Comparison of ENCODE assay signal across 11 cellular contexts in the genomic region with DNA sequence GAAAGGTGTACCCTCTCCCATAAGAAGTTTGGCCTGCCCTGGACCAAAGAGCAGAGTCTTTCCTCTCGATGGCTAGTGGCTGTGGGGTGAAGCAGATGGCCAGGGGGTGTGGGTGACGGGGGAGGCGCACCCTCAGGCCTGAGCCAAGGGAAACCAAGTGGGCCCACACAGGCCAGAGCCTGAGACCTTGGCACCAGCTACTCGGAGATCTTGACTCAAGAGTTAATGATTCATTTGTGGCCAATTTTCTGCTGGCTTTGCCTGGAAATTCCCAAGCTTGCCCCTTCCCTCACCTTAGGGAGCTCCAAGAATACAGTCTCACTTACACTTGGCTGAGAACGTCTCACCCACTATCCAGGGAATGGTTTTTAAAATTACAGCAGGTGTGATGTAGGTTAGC. TPM values are rescaled to one million over a fixed set of nuclear protein-coding genes. Genes with fewer than 3 reads are reported as not detected.
DNase-seq lines count a peak whose midpoint lies in the region; ATAC-seq and TF ChIP-seq lines count a peak whose summit lies in the region.
"Had no signal": no experiment of that assay in that cellular context is flagged by ENCODE, and none has a peak within 500 bp of the region (broad histone marks: within the 10 kb centered on the region; RNA-seq: fewer than 3 reads in every experiment).

No MANE protein-coding gene starts in this region.

- peaks cover 95 to 100% (median 100%) of the 10 kb centered on the region in 11 experiments for H4K20me1 ChIP-seq in BLaER1 treated with 17β-estradiol and CSF1 and Interleukin-3, amounts not matched to agents 10 nM and 100 nM
- H4K20me1 ChIP-seq in PC-3 (ENCODE audit: low read length) (peaks cover 29% of the 10 kb centered on the region), fibroblast of lung (ENCODE audit: control insufficient read depth, extremely low read depth, insufficient read depth, low read length) (peaks cover 3% of the 10 kb centered on the region)

- H3K36me3 Mint-ChIP-seq in osteocyte (ENCODE audit: unreplicated experiment), result peaks cover 3% of the 10 kb centered on the region

- no TSS peak for BruUV-seq in PC-3 (replicated peaks; lab: Mats Ljungman, UMichigan)

- no peak overlapping the region for H3K4me3 ChIP-seq in BLaER1 treated with 17β-estradiol and CSF1 and Interleukin-3, amounts not matched to agents 10 nM and 100 nM
- H3K4me3 ChIP-seq in PC-3 (ENCODE audit: low read length) (no peak overlapping the region), fibroblast of lung (replicated peaks in 1 of 4; ENCODE audit: control extremely low read depth in 1 of 4, insufficient read depth in 1 of 4, low read depth in 3 of 4, low read length in 4 of 4) (no peak overlapping the region), coronary artery (no peak overlapping the region)

- no peaks in the 10 kb centered on the region for H3K9me3 ChIP-seq in BLaER1 treated with 17β-estradiol and CSF1 and Interleukin-3, amounts not matched to agents 10 nM and 100 nM (replicated peaks in 1 of 11)
- H3K9me3 ChIP-seq in PC-3 (ENCODE audit: low read length), result no peaks in the 10 kb centered on the region
- no peaks in the 10 kb centered on the region for H3K9me3 ChIP-seq in fibroblast of lung (ENCODE audit: control insufficient read depth, insufficient read depth, low read depth, low read length)

- DNase-seq in PC-3, result peak; percentile 91
- DNase-seq in fibroblast of lung (ENCODE audit: low read depth in 2 of 2), result peak; percentile 43 to 93
- DNase-seq in osteocyte (ENCODE audit: extremely low spot score, unreplicated experiment), result no peak
- DNase-seq in coronary artery (ENCODE audit: low spot score), result no peak
- DNase-seq in posterior vena cava (ENCODE audit: low spot score), result no peak
- DNase-seq: CD8-positive, alpha-beta T cell; NCI-H1694 had no signal

- peaks cover 98% of the 10 kb centered on the region for H3K79me2 ChIP-seq in PC-3 (ENCODE audit: low read length)
- H3K79me2 ChIP-seq in fibroblast of lung (ENCODE audit: control insufficient read depth, insufficient read depth, low read length), result peaks cover 97% of the 10 kb centered on the region

- peaks cover 77 to 100% (median 100%) of the 10 kb centered on the region in 10 experiments for H3K4me1 ChIP-seq in BLaER1 treated with 17β-estradiol and CSF1 and Interleukin-3, amounts not matched to agents 10 nM and 100 nM
- H3K4me1 ChIP-seq in PC-3 (ENCODE audit: insufficient read depth, low read length) (peaks cover 30% of the 10 kb centered on the region), fibroblast of lung (ENCODE audit: control insufficient read depth, extremely low read depth, insufficient read depth, low read length) (peaks cover 38% of the 10 kb centered on the region)

- no peak overlapping the region for H3K9ac ChIP-seq in BLaER1 treated with 17β-estradiol and CSF1 and Interleukin-3, amounts not matched to agents 10 nM and 100 nM
- H3K9ac ChIP-seq in PC-3 (ENCODE audit: low read length) (no peak overlapping the region), fibroblast of lung (ENCODE audit: insufficient read depth, low read length) (no peak overlapping the region)

- no peaks in the 10 kb centered on the region for H3K27me3 Mint-ChIP-seq in osteocyte (ENCODE audit: unreplicated experiment)

- intact Hi-C loops in PC-3 (cut with micrococcal nuclease), result no loop called here
- intact Hi-C loops in posterior vena cava (cut with DNase I), result no loop called here

- peaks cover 12 to 55% (median 23%) of the 10 kb centered on the region in 11 experiments; a peak in 20 of 22 replicates for H3K36me3 ChIP-seq in BLaER1 treated with 17β-estradiol and CSF1 and Interleukin-3, amounts not matched to agents 10 nM and 100 nM
- H3K36me3 ChIP-seq in PC-3 (ENCODE audit: low read depth, low read length), result peaks cover 7% of the 10 kb centered on the region; the same call in 1 of the 2 replicates
- peaks cover 8% of the 10 kb centered on the region for H3K36me3 ChIP-seq in fibroblast of lung (ENCODE audit: control insufficient read depth, insufficient read depth, low read length)

- no peaks in the 10 kb centered on the region for H3K9me3 Mint-ChIP-seq in osteocyte (ENCODE audit: unreplicated experiment)
- H3K9me3 Mint-ChIP-seq: CD8-positive, alpha-beta T cell had no signal

- H3K27me3 ChIP-seq in BLaER1 treated with 17β-estradiol and CSF1 and Interleukin-3, amounts not matched to agents 10 nM and 100 nM, result no peaks in the 10 kb centered on the region
- H3K27me3 ChIP-seq in PC-3 (ENCODE audit: low read length) (no peaks in the 10 kb centered on the region), fibroblast of lung (ENCODE audit: control insufficient read depth, insufficient read depth, low read length) (no peaks in the 10 kb centered on the region)

- TF ChIP-seq CTCF in PC-3 (conservative IDR thresholded peaks at IDR 0.05; ENCODE audit: low read depth, low read length) (no peak), fibroblast of lung (conservative IDR thresholded peaks at IDR 0.05 in 1 of 2, IDR thresholded peaks at IDR 0.05 in 1 of 2; ENCODE audit: low read depth in 1 of 2, low read length in 2 of 2) (no peak), osteocyte (IDR thresholded peaks at IDR 0.05) (no peak), coronary artery (IDR thresholded peaks at IDR 0.05) (no peak)

- H2AFZ ChIP-seq in PC-3 (ENCODE audit: low read length) (no peak overlapping the region), fibroblast of lung (ENCODE audit: low read length) (no peak overlapping the region)

- H3K27ac ChIP-seq in BLaER1 treated with 17β-estradiol and CSF1 and Interleukin-3, amounts not matched to agents 10 nM and 100 nM, result peak overlapping the region in 1 of 11 experiments; percentile 22; a peak in 1 of 22 replicates
- H3K27ac ChIP-seq in PC-3 (ENCODE audit: low read length), result peak overlapping the region; percentile 59
- peak overlapping the region; percentile 16 for H3K27ac ChIP-seq in fibroblast of lung (ENCODE audit: insufficient read depth, low read length)
- H3K27ac ChIP-seq in coronary artery, result no peak overlapping the region
- H3K27ac ChIP-seq: HL-60 had no signal

- POLR2A ChIA-PET in PC-3 (lab: Charles Lee; ENCODE audit: unreplicated experiment), result no interaction called here

- H3F3A ChIP-seq in PC-3 (ENCODE audit: low read length, unreplicated experiment), result no peaks in the 10 kb centered on the region

- H3K9me2 ChIP-seq in PC-3 (replicated peaks; ENCODE audit: low read length), result no peaks in the 10 kb centered on the region

- peak; percentile 4 for ATAC-seq in PC-3
- ATAC-seq in HG03432 (IDR thresholded peaks at IDR 0.05; ENCODE audit: unreplicated experiment), result no peak
- no peak for ATAC-seq in GM21528 (IDR thresholded peaks at IDR 0.05; ENCODE audit: low FRiP score, unreplicated experiment)
- ATAC-seq: CD8-positive, alpha-beta T cell had no signal

- H3K4me3 Mint-ChIP-seq in osteocyte (ENCODE audit: unreplicated experiment), result no peak overlapping the region
- H3K4me3 Mint-ChIP-seq: CD8-positive, alpha-beta T cell had no signal

- peaks cover 63% of the 10 kb centered on the region for H3K4me1 Mint-ChIP-seq in osteocyte (ENCODE audit: unreplicated experiment)

- peak overlapping the region; percentile 73 to 98 (median 90); a peak in 15 of 22 replicates for H3K4me2 ChIP-seq in BLaER1 treated with 17β-estradiol and CSF1 and Interleukin-3, amounts not matched to agents 10 nM and 100 nM
- H3K4me2 ChIP-seq in PC-3 (ENCODE audit: low read length) (peak overlapping the region; percentile 1; the same call in 1 of the 2 replicates), fibroblast of lung (ENCODE audit: extremely low read depth, insufficient read depth, low read length) (no peak overlapping the region)

- H3K27ac Mint-ChIP-seq in osteocyte (ENCODE audit: unreplicated experiment), result peak overlapping the region; percentile 19
- H3K27ac Mint-ChIP-seq: CD8-positive, alpha-beta T cell had no signal

- CTCF ChIA-PET in PC-3 (lab: Charles Lee), result interaction anchor here (0.6 to 1.1 kb wide), 3 partner anchors 39 to 84 kb away, joined by 3 to 5 read pairs (median 3); no protein-coding TSS in a partner anchor

RNA-seq across cellular contexts. Expression of a gene that starts 42.7 kb away (rescaled TPM):
- total RNA-seq in PC-3 (2014; rRNA removed), result 55.4 and 84.2 TPM in 2 replicates
- 20.0 and 30.6 TPM in 2 replicates for total RNA-seq in fibroblast of lung
- polyA plus RNA-seq in fibroblast of lung, result 6.3 and 18.1 TPM in 2 replicates
- 23.2 and 46.8 TPM in 2 replicates for polyA plus RNA-seq in fibroblast of lung (2012)
- 130 and 178 TPM in 2 replicates for polyA minus RNA-seq in fibroblast of lung (ENCODE audit: low replicate concordance)
- total RNA-seq in osteocyte, result 90.5 and 96.0 TPM in 2 replicates
- total RNA-seq in posterior vena cava, result 10 to 100 TPM; 61.5 to 62.6 TPM

Comparison
In these comparisons a context has a peak if more than half of its experiments do, and no peak if none do; other contexts are left out.
1. H3K27ac ChIP-seq: peak in PC-3 (single experiment) and fibroblast of lung (single experiment); none in coronary artery (0 of 2).
2. DNase-seq: peak in PC-3 (single experiment) and fibroblast of lung (2 of 2); none in osteocyte (single experiment), coronary artery (single experiment) and posterior vena cava (single experiment).